8 cellular contexts compared by ENCODE assay signal in genomic region chr3:192409838-192410683, GRCh38.
DNase-seq lines count a peak whose midpoint lies in the region; ATAC-seq and TF ChIP-seq lines count a peak whose summit lies in the region.

No MANE protein-coding gene starts in this region.

- in situ Hi-C loops in KBM-7 (cut with MboI; ENCODE audit: low pct_unique_long_range_greater_than_20kb, low sequenced_read_pairs) = no loop called here

- peak; percentile 39 for ATAC-seq in GM19035 (IDR thresholded peaks at IDR 0.05; ENCODE audit: unreplicated experiment)

- TF ChIP-seq CTCF in epithelial cell of esophagus (IDR thresholded peaks at IDR 0.05; ENCODE audit: insufficient read depth, low read depth, low read length, missing control alignments) (peak; percentile 18), nephron progenitor cell (IDR thresholded peaks at IDR 0.05) (no peak)

- peaks cover 73% of the 10 kb centered on the region for H3K27me3 Mint-ChIP-seq in nephron progenitor cell (ENCODE audit: low read depth, poor library complexity)

- no peaks in the 10 kb centered on the region for H3K9me3 Mint-ChIP-seq in nephron progenitor cell

- H3K4me1 Mint-ChIP-seq in nephron progenitor cell = peaks cover 14% of the 10 kb centered on the region

- DNase-seq in NCI-H1092 treated with DMSO at 0.1 percent for 48 hours (lab: John Stamatoyannopoulos, UW) (peak; percentile 65), epithelial cell of esophagus (ENCODE audit: low read depth) (peak; percentile 12), nephron progenitor cell (peak; percentile 52), superior temporal gyrus (ENCODE audit: extremely low spot score) (no peak), COLO829 (ENCODE audit: low spot score) (no peak), KBM-7 (no peak), NOMO-1 treated with DMSO at 0.1 percent for 48 hours (lab: John Stamatoyannopoulos, UW; ENCODE audit: unreplicated experiment) (no peak)

- H3K4me3 Mint-ChIP-seq in nephron progenitor cell = peak overlapping the region; percentile 75

- H3K27ac Mint-ChIP-seq in nephron progenitor cell = no peak overlapping the region

- no peaks in the 10 kb centered on the region for H3K36me3 Mint-ChIP-seq in nephron progenitor cell (ENCODE audit: low read depth)

- H3K4me3 ChIP-seq in epithelial cell of esophagus (ENCODE audit: low read length) = no peak overlapping the region

Comparison
In these comparisons a context has a peak if more than half of its experiments do, and no peak if none do; other contexts are left out.
1. DNase-seq: peak in NCI-H1092 treated with DMSO at 0.1 percent for 48 hours (single experiment), epithelial cell of esophagus (single experiment) and nephron progenitor cell (single experiment); none in superior temporal gyrus (single experiment), COLO829 (single experiment), KBM-7 (single experiment) and NOMO-1 treated with DMSO at 0.1 percent for 48 hours (single experiment).